Comparison of ENCODE assay signal across 9 cellular contexts in the genomic region with DNA sequence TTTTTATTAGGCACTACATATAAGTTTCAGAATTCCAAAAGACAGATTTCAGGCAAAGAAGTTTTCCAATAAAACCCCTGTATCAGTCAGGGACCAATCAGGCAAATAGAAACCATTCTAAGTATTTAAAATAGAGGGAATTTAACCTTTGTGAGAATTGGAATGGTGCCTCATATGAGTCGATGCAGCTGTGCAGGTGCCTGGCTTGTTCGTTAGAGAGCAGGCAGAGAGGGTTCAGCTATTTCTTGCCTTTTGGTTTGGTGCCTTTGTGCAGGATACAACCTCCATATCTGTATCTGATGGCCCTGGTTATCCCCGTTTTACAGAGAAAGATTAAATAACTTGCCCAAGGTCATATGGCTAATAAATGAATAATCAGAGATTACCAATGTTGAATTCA. TPM values are rescaled to one million over a fixed set of nuclear protein-coding genes. Genes with fewer than 3 reads are reported as not detected.
"Had no signal": no experiment of that assay in that cellular context is flagged by ENCODE, and none has a peak within 500 bp of the region (broad histone marks: within the 10 kb centered on the region; RNA-seq: fewer than 3 reads in every experiment).

No MANE protein-coding gene starts in this region.

- H3K36me3 Mint-ChIP-seq: IgD-negative memory B cell had no signal

- H3K4me3 Mint-ChIP-seq: IgD-negative memory B cell had no signal

- H3K27me3 Mint-ChIP-seq: IgD-negative memory B cell had no signal

- DNase-seq: IMR-90, KBM-7, KG1 had no signal

- ATAC-seq: HepG2 had no signal

- H3K4me1 Mint-ChIP-seq: IgD-negative memory B cell had no signal

- H3K4me2 ChIP-seq: KMS-11 had no signal

- H3K9ac ChIP-seq: KMS-11 had no signal

- FAIRE-seq: HepG2, HTR-8/SVneo had no signal

- H3K27ac Mint-ChIP-seq: IgD-negative memory B cell had no signal

- H3K27ac ChIP-seq: HL-60, KMS-11 had no signal

RNA-seq across cellular contexts. Expression of gene DDX4, which starts 6.0 kb away (rescaled TPM):
- total RNA-seq: HepG2, HT-29, IMR-90 had no signal
- polyA plus RNA-seq: IgD-negative memory B cell, IMR-90 had no signal
